ENCODE assay signal across 1 cellular context in the genomic region with DNA sequence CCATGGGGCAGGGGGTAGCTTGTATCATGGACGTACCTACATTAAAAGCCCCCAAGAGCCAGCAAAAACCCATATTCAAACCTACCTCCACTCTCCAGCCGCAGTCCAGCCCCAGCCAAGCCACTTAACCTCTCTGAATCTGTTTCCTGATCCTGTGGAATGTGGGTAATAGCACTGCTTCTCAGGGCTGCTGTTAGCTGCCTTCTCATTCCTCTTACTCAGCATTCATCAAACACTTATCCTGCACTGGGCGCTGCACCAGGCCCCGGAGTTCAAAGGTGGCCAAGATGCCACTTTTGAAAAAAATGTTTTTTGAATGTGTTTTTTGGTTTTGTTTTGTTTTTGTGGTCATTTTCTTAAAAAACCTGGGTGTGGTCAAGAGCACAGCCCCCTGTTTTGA.
TF ChIP-seq lines count a peak whose summit lies in the region.

No MANE protein-coding gene starts in this region.

TF ChIP-seq in IMR-90, 13 proteins besides CTCF, POLR2A, EP300 and RAD21 (continued from another document):
- TF ChIP-seq, protein P1, sequence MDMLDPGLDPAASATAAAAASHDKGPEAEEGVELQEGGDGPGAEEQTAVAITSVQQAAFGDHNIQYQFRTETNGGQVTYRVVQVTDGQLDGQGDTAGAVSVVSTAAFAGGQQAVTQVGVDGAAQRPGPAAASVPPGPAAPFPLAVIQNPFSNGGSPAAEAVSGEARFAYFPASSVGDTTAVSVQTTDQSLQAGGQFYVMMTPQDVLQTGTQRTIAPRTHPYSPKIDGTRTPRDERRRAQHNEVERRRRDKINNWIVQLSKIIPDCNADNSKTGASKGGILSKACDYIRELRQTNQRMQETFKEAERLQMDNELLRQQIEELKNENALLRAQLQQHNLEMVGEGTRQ (IDR thresholded peaks at IDR 0.05; ENCODE audit: low read depth, low read length), result no peak
- TF ChIP-seq FOS (IDR thresholded peaks at IDR 0.05; ENCODE audit: low read depth, low read length) (no peak), MAZ (IDR thresholded peaks at IDR 0.05; ENCODE audit: borderline replicate concordance, low read depth, low read length) (no peak), CEBPB (IDR thresholded peaks at IDR 0.05; ENCODE audit: low read depth, low read length) (no peak)
